12 cellular contexts compared by ENCODE assay signal in the genomic region with DNA sequence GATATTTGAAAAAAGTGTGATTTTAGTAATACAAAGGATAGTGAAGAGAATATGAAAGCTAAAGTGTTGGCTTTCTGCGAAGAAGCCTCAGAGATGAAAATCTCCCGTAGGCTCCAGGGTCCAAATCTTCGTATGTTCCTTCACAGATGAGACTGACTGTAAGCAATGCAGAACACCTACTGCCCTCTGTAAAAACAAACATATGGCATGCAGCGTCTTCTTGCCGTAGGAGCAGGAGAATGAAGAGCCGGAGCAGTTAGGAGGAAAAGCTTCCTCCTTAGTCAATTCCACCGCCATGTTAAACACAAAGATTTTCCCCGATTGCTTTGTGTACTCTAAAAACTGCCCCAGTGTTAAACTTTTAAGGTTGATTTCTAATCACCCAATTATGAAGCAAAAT. TPM values are rescaled to one million over a fixed set of nuclear protein-coding genes. Genes with fewer than 3 reads are reported as not detected.
DNase-seq lines count a peak whose midpoint lies in the region; ATAC-seq and TF ChIP-seq lines count a peak whose summit lies in the region.
"Had no signal": no experiment of that assay in that cellular context is flagged by ENCODE, and none has a peak within 500 bp of the region (broad histone marks: within the 10 kb centered on the region; RNA-seq: fewer than 3 reads in every experiment).

No MANE protein-coding gene starts in this region.

- no peaks in the 10 kb centered on the region for H3K36me3 ChIP-seq in osteoblast (ENCODE audit: insufficient read depth, low read length)

- H3K4me1 ChIP-seq in osteoblast (ENCODE audit: insufficient read depth, low read length), result peaks cover 31% of the 10 kb centered on the region

- peak overlapping the region; percentile 52 for H3K4me2 ChIP-seq in osteoblast (ENCODE audit: insufficient read depth, low read length)

- peak overlapping the region; percentile 80 for H3K27ac Mint-ChIP-seq in endothelial cell (ENCODE audit: unreplicated experiment)
- H3K27ac Mint-ChIP-seq: IgD-negative memory B cell had no signal

- no peaks in the 10 kb centered on the region for H3K27me3 ChIP-seq in osteoblast (ENCODE audit: insufficient read depth, low read length)

- H3K9me3 ChIP-seq in osteoblast (ENCODE audit: low read depth, low read length), result no peaks in the 10 kb centered on the region

- H3K4me3 Mint-ChIP-seq in endothelial cell (ENCODE audit: unreplicated experiment), result no peak overlapping the region
- H3K4me3 Mint-ChIP-seq: IgD-negative memory B cell had no signal

- H3K4me1 Mint-ChIP-seq in endothelial cell (ENCODE audit: unreplicated experiment), result peaks cover 28% of the 10 kb centered on the region

- no peaks in the 10 kb centered on the region for H3K36me3 Mint-ChIP-seq in endothelial cell (ENCODE audit: low read depth, unreplicated experiment)

- DNase-seq in DMS153 (lab: John Stamatoyannopoulos, UW) (peak; percentile 66), NCI-H524 treated with DMSO at 0.1 percent for 48 hours (lab: John Stamatoyannopoulos, UW) (peak; percentile 3), endothelial cell (ENCODE audit: low spot score) (no peak), osteoblast (ENCODE audit: insufficient read length, low spot score, missing footprints) (no peak), epidermal melanocyte (ENCODE audit: insufficient read length, low spot score) (no peak)
- DNase-seq: NCI-H2107, posterior cingulate gyrus had no signal

- H3K9me3 Mint-ChIP-seq in endothelial cell (ENCODE audit: unreplicated experiment), result no peaks in the 10 kb centered on the region

- H3K27ac ChIP-seq in osteoblast (ENCODE audit: low read depth, low read length), result peak overlapping the region; percentile 70
- H3K27ac ChIP-seq: RWPE1 had no signal

- ATAC-seq in GM18520 (IDR thresholded peaks at IDR 0.05; ENCODE audit: unreplicated experiment) (no peak), GM19397 (IDR thresholded peaks at IDR 0.05; ENCODE audit: unreplicated experiment) (no peak), HG02588 (IDR thresholded peaks at IDR 0.05; ENCODE audit: unreplicated experiment) (no peak)

- H3K4me3 ChIP-seq in osteoblast (ENCODE audit: insufficient read depth, low read length), result peak overlapping the region; percentile 30

- H3K27me3 Mint-ChIP-seq in endothelial cell (ENCODE audit: unreplicated experiment), result peaks cover 8% of the 10 kb centered on the region

- TF ChIP-seq CTCF in endothelial cell (IDR thresholded peaks at IDR 0.05; ENCODE audit: unreplicated experiment), result no peak
- peak; percentile 9 for TF ChIP-seq CTCF in osteoblast (IDR thresholded peaks at IDR 0.05; ENCODE audit: extremely low read depth, low read depth, low read length)

- H2AFZ ChIP-seq in osteoblast (ENCODE audit: low read length), result peak overlapping the region; percentile 79

- no peaks in the 10 kb centered on the region for H3K79me2 ChIP-seq in osteoblast (ENCODE audit: insufficient read depth, low read length)

- H4K20me1 ChIP-seq in osteoblast (ENCODE audit: insufficient read depth, low read length), result no peaks in the 10 kb centered on the region

RNA-seq across cellular contexts. Expression of a gene that starts 22.5 kb away (rescaled TPM):
- total RNA-seq in endothelial cell (ENCODE audit: unreplicated experiment) (13.1 TPM), osteoblast (19.9 and 25.9 TPM in 2 replicates)

RNA-seq across cellular contexts. Expression of a gene that starts 22.6 kb away (rescaled TPM):
- total RNA-seq in endothelial cell (ENCODE audit: unreplicated experiment), result 33.5 TPM
- total RNA-seq in osteoblast, result 51.0 and 58.3 TPM in 2 replicates

Comparison
In these comparisons a context has a peak if more than half of its experiments do, and no peak if none do; other contexts are left out.
1. DNase-seq: peak in DMS153 (single experiment) and NCI-H524 treated with DMSO at 0.1 percent for 48 hours (single experiment); none in endothelial cell (single experiment), osteoblast (single experiment) and epidermal melanocyte (single experiment).